ENCODE assay signal across 18 cellular contexts in the genomic region with DNA sequence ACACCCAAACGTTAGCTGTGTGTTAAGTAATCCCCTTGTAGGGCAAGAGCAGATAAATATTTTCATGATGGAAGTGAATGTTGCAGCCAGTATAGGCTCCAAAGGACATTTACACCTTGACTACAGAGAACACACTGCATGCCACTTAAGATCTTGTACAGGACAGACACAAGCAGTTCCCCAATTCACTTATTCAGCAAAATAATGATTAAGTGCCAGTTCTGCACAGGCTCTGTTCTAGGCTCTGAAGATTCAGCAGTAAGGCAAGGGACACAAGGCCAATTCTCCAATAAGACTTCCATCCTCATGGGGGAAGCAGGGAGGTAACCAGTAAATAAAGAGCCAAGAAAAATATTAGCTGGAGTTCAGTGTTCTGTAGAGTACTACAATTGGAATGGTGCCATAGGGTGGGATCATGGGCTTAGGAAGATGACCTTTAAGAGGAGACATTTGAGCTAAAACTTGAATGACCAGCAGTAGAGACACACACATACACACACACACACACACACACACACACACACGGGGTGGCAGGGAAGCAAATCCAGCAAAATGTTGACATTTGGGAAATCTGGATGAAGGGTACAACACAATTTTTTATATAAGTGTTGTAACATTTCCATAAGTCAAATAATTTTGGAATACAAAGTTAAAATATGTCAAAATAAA.
DNase-seq lines count a peak whose midpoint lies in the region; ATAC-seq and TF ChIP-seq lines count a peak whose summit lies in the region.
"Had no signal": no experiment of that assay in that cellular context is flagged by ENCODE, and none has a peak within 500 bp of the region (broad histone marks: within the 10 kb centered on the region; RNA-seq: fewer than 3 reads in every experiment).

No MANE protein-coding gene starts in this region.

- TF ChIP-seq CTCF in right atrium auricular region (IDR thresholded peaks at IDR 0.05), result no peak

- H3K4me1 ChIP-seq in right atrium auricular region, result peaks cover 0 to 19% of the 10 kb centered on the region in 2 donors
- H3K4me1 ChIP-seq in skeletal muscle tissue (ENCODE audit: control insufficient read depth in 3 of 3, insufficient read depth in 3 of 3, low read length in 3 of 3), result peaks cover 29 to 32% (median 31%) of the 10 kb centered on the region in 3 donors

- ATAC-seq in Right ventricle myocardium inferior (peak; percentile 66), HG03354 (IDR thresholded peaks at IDR 0.05; ENCODE audit: poor library complexity, severe bottlenecking, unreplicated experiment) (no peak)

- intact Hi-C loops in Right ventricle myocardium inferior (cut with DNase I), result loop anchor here (2.0 to 10.0 kb wide), 4 partner anchors 157 to 311 kb away; partner anchors contain the start of genes FGGY and JUN
- intact Hi-C loops in cardiac septum (cut with DNase I), result no loop called here

- DNase-seq in Right ventricle myocardium inferior (ENCODE audit: missing footprints) (no peak), cardiac septum (ENCODE audit: low spot score) (no peak), fibroblast of gingiva (ENCODE audit: low read depth) (peak; percentile 28), right atrium auricular region (ENCODE audit: low spot score) (peak; percentile 58), HK-2 (ENCODE audit: unreplicated experiment) (no peak), NCI-H2029 (lab: John Stamatoyannopoulos, UW) (no peak)
- DNase-seq: 8988T; CD8-positive, alpha-beta memory T cell; DND-41; GDM1; HCEC 1CT; Karpas-422; NCI-H1105 treated with DMSO at 0.1 percent for 48 hours; NCI-H187 treated with DMSO at 0.1 percent for 48 hours; NCI-H2171 had no signal

- no peak overlapping the region for H3K27ac ChIP-seq in right atrium auricular region
- peak overlapping the region; percentile 84 for H3K27ac ChIP-seq in skeletal muscle tissue (ENCODE audit: low read depth, low read length)
- H3K27ac ChIP-seq: BLaER1 had no signal

- no peak overlapping the region for H3K9ac ChIP-seq in skeletal muscle tissue (ENCODE audit: low read depth in 1 of 3, low read length in 3 of 3)
- H3K9ac ChIP-seq: BLaER1 had no signal

- H3K27me3 ChIP-seq in right atrium auricular region, result no peaks in the 10 kb centered on the region
- no peaks in the 10 kb centered on the region for H3K27me3 ChIP-seq in skeletal muscle tissue (ENCODE audit: control insufficient read depth in 3 of 3, insufficient read depth in 3 of 3, low read length in 3 of 3)
- H3K27me3 ChIP-seq: BLaER1 had no signal

- H3K9me3 ChIP-seq in right atrium auricular region (no peaks in the 10 kb centered on the region), skeletal muscle tissue (ENCODE audit: control insufficient read depth in 3 of 3, low read length in 3 of 3) (no peaks in the 10 kb centered on the region)
- H3K9me3 ChIP-seq: BLaER1 had no signal

- H3K36me3 ChIP-seq in right atrium auricular region (no peaks in the 10 kb centered on the region), skeletal muscle tissue (ENCODE audit: control insufficient read depth in 3 of 3, insufficient read depth in 3 of 3, low read length in 3 of 3) (no peaks in the 10 kb centered on the region)
- H3K36me3 ChIP-seq: BLaER1 had no signal

- H3K4me3 ChIP-seq in right atrium auricular region (no peak overlapping the region), skeletal muscle tissue (ENCODE audit: low read length in 3 of 3) (no peak overlapping the region)
- H3K4me3 ChIP-seq: BLaER1 had no signal

Comparison
In these comparisons a context has a peak if more than half of its experiments do, and no peak if none do; other contexts are left out.
1. DNase-seq: peak in fibroblast of gingiva (single experiment) and right atrium auricular region (single experiment); none in Right ventricle myocardium inferior (single experiment), cardiac septum (single experiment), HK-2 (single experiment) and NCI-H2029 (single experiment).